Comparison of ENCODE assay signal across 18 cellular contexts in the genomic region with DNA sequence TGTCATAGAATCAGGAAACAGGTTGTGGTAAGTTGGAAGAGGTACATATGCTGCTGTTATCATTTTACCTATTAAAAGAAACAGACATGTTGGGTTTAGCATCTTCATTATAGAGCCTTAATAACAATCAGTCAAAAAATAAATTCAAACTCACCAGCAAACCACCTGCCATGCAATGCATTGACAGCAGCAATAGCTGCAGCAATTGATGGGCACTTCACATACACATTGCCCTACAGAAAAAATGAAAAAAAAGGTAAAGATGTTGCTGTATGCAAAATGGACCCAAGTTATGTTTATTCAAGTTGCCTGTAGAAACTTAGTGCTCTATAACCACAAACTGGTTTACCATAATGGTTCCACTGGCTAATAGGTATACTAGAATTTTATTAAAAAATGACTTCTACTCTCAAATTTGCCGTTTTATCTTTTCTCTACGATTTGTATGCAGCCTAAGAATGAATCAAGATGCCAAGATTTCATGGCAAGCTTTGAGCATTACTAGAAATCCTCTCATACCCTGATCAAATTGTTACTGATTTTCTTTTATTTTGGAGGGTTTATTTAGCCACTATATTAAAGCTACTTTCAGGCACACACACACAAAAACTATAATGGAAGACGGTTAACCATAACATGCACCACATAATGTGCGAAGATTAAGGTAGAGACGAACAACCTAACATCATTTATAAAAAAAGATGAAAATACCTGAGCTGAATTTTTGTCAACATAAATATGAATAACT. TPM values are rescaled to one million over a fixed set of nuclear protein-coding genes. Genes with fewer than 3 reads are reported as not detected.
DNase-seq lines count a peak whose midpoint lies in the region; ATAC-seq, FAIRE-seq and TF ChIP-seq lines count a peak whose summit lies in the region.
"Had no signal": no experiment of that assay in that cellular context is flagged by ENCODE, and none has a peak within 500 bp of the region (broad histone marks: within the 10 kb centered on the region; RNA-seq: fewer than 3 reads in every experiment).

No MANE protein-coding gene starts in this region.

- H3K27ac ChIP-seq in HepG2 (ENCODE audit: extremely low read length, insufficient read depth, low read length) (no peak overlapping the region), right lobe of liver (no peak overlapping the region)
- H3K27ac ChIP-seq: heart right ventricle had no signal

- DNase-seq in HepG2 (ENCODE audit: low spot score) = no peak
- DNase-seq in right lobe of liver = no peak
- no peak for DNase-seq in activated naive CD8-positive, alpha-beta T cell treated with anti-CD3 and anti-CD28 coated beads, Interleukin-2, amount 50 U/mL, for 24 hours
- DNase-seq in activated CD4-positive, alpha-beta T cell treated with anti-CD3 and anti-CD28 coated beads, Interleukin-2, amount 50 U/mL, for 1 hour = no peak
- no peak for DNase-seq in germinal center (ENCODE audit: low spot score)
- DNase-seq: activated CD4-positive, CD25-positive, alpha-beta regulatory T cell; activated effector memory CD4-positive, alpha-beta T cell treated with Interleukin-2 at 50 U/mL for 16 hours; amygdala; DMS53; GF-D8; heart right ventricle; left ventricle myocardium superior; NCI-H1436; NCI-H510A; posterior cingulate gyrus; SK-N-SH had no signal

- H4K20me1 ChIP-seq in HepG2 (ENCODE audit: insufficient read depth, low read length) = peaks cover 72% of the 10 kb centered on the region

- H3K4me3 Mint-ChIP-seq in activated naive CD8-positive, alpha-beta T cell treated with anti-CD3 and anti-CD28 coated beads, Interleukin-2, amount 50 U/mL, for 24 hours = no peak overlapping the region
- H3K4me3 Mint-ChIP-seq: stimulated activated memory B cell treated with anti-CD40 and anti-IgM and Interleukin-4, amounts not matched to agents 10 μg/mL and 1 μg/mL and 100 μg/mL, for 72 hours had no signal

- H3K4me3 ChIP-seq in HepG2 (replicated peaks in 1 of 3; ENCODE audit: insufficient read depth in 1 of 3, low read depth in 2 of 3, low read length in 3 of 3) = no peak overlapping the region
- no peak overlapping the region for H3K4me3 ChIP-seq in right lobe of liver
- H3K4me3 ChIP-seq: heart right ventricle had no signal

- H3K4me1 ChIP-seq in HepG2 (ENCODE audit: insufficient read depth, low read length) (peaks cover 15% of the 10 kb centered on the region), right lobe of liver (no peaks in the 10 kb centered on the region)

- peaks cover 77% of the 10 kb centered on the region for H3K36me3 Mint-ChIP-seq in activated naive CD8-positive, alpha-beta T cell treated with anti-CD3 and anti-CD28 coated beads, Interleukin-2, amount 50 U/mL, for 24 hours (ENCODE audit: low read depth)

- peaks cover 36% of the 10 kb centered on the region for H3K4me1 Mint-ChIP-seq in activated naive CD8-positive, alpha-beta T cell treated with anti-CD3 and anti-CD28 coated beads, Interleukin-2, amount 50 U/mL, for 24 hours

- no peak overlapping the region for H3K4me2 ChIP-seq in HepG2 (ENCODE audit: low read depth, low read length)
- H3K4me2 ChIP-seq: SK-N-SH had no signal

- TF ChIP-seq CTCF in HepG2 (CRISPR knock-in tag; IDR thresholded peaks at IDR 0.05) (no peak), right lobe of liver (IDR thresholded peaks at IDR 0.05) (no peak)

- TF ChIP-seq POLR2A in HepG2 (IDR thresholded peaks at IDR 0.05; ENCODE audit: insufficient read depth in 1 of 2, low read depth in 2 of 2, low read length in 2 of 2) (no peak; a peak in 2 of 4 replicates), right lobe of liver (IDR thresholded peaks at IDR 0.05) (no peak)

- H3K79me2 ChIP-seq in HepG2 (ENCODE audit: insufficient read depth, low read length) = peaks cover 36% of the 10 kb centered on the region

- no peak for TF ChIP-seq RAD21 in HepG2 (CRISPR knock-in tag; IDR thresholded peaks at IDR 0.05)

- ATAC-seq in HepG2 = no peak
- ATAC-seq in right lobe of liver = no peak
- ATAC-seq in activated naive CD8-positive, alpha-beta T cell treated with anti-CD3 and anti-CD28 coated beads, Interleukin-2, amount 50 U/mL, for 24 hours = no peak
- ATAC-seq in GM19324 (IDR thresholded peaks at IDR 0.05; ENCODE audit: low FRiP score, unreplicated experiment) = no peak
- ATAC-seq: heart right ventricle; left ventricle myocardium superior; stimulated activated memory B cell treated with anti-CD40 and anti-IgM and Interleukin-4, amounts not matched to agents 10 μg/mL and 1 μg/mL and 100 μg/mL, for 72 hours had no signal

- no peak overlapping the region for H2AFZ ChIP-seq in HepG2 (ENCODE audit: low read length)

- POLR2A ChIA-PET in HepG2 (lab: Yijun Ruan, JAX) = interaction anchor here (1.2 to 23.6 kb wide), 7 partner anchors 8 to 88 kb away, joined by 3 to 319 read pairs (median 21); a partner anchor contains a TSS

- H3K9ac ChIP-seq in HepG2 (ENCODE audit: insufficient read depth, low read depth, low read length) = no peak overlapping the region
- H3K9ac ChIP-seq: SK-N-SH had no signal

- CTCF ChIA-PET in HepG2 (lab: Yijun Ruan, JAX; ENCODE audit: low intra/inter-chr PET ratio, low total read pairs) = no interaction called here

- no peaks in the 10 kb centered on the region for H3K9me3 Mint-ChIP-seq in activated naive CD8-positive, alpha-beta T cell treated with anti-CD3 and anti-CD28 coated beads, Interleukin-2, amount 50 U/mL, for 24 hours
- H3K9me3 Mint-ChIP-seq: stimulated activated memory B cell treated with anti-CD40 and anti-IgM and Interleukin-4, amounts not matched to agents 10 μg/mL and 1 μg/mL and 100 μg/mL, for 72 hours had no signal

- WGBS in HepG2 (ENCODE audit: low lambda C conversion rate) = 96% methylated on average over 5 of the region's 5 CpGs
- 85% methylated on average over 5 of the region's 5 CpGs for WGBS in right lobe of liver (ENCODE audit: insufficient coverage, low coverage, low lambda C conversion rate, missing lambda C conversion rate)

- no peaks in the 10 kb centered on the region for H3K9me3 ChIP-seq in HepG2 (ENCODE audit: low read length)
- no peaks in the 10 kb centered on the region for H3K9me3 ChIP-seq in right lobe of liver
- H3K9me3 ChIP-seq: heart right ventricle, SK-N-SH had no signal

- H3K27ac Mint-ChIP-seq in activated naive CD8-positive, alpha-beta T cell treated with anti-CD3 and anti-CD28 coated beads, Interleukin-2, amount 50 U/mL, for 24 hours = peak overlapping the region; percentile 26

- no TSS peak for BruUV-seq in HepG2 (replicated peaks; lab: Mats Ljungman, UMichigan)

- no peaks in the 10 kb centered on the region for H3K27me3 Mint-ChIP-seq in activated naive CD8-positive, alpha-beta T cell treated with anti-CD3 and anti-CD28 coated beads, Interleukin-2, amount 50 U/mL, for 24 hours
- H3K27me3 Mint-ChIP-seq: stimulated activated memory B cell treated with anti-CD40 and anti-IgM and Interleukin-4, amounts not matched to agents 10 μg/mL and 1 μg/mL and 100 μg/mL, for 72 hours had no signal

- in situ Hi-C loops in HepG2 (cut with HindIII; ENCODE audit: extremely low pct_ligation_motif_present, low pct_unique_long_range_greater_than_20kb) = no loop called here

- no peak for FAIRE-seq in HepG2 (lab: Jason Lieb, UNC)

- TF ChIP-seq EP300 in HepG2 (IDR thresholded peaks at IDR 0.05; ENCODE audit: low read depth in 2 of 2, low read length in 2 of 2) (no peak), HepG2 (CRISPR knock-in tag; IDR thresholded peaks at IDR 0.05; ENCODE audit: borderline replicate concordance) (no peak)

- intact Hi-C loops in HepG2 (cut with micrococcal nuclease; ENCODE audit: unreplicated experiment) = no loop called here
- intact Hi-C loops in right lobe of liver (cut with DNase I) = loop anchor here in 1 of 2 donors (10.0 kb wide), 1 partner anchor 180 kb away; no protein-coding TSS in a partner anchor

- H3K36me3 ChIP-seq in HepG2 (replicated peaks in 1 of 2; ENCODE audit: control insufficient read depth in 1 of 2, insufficient read depth in 2 of 2, low read length in 2 of 2) = peaks cover 27 to 70% of the 10 kb centered on the region in 2 experiments
- H3K36me3 ChIP-seq in right lobe of liver = peaks cover 23 to 88% (median 51%) of the 10 kb centered on the region in 4 donors

- H3K27me3 ChIP-seq in HepG2 (ENCODE audit: control insufficient read depth in 1 of 2, insufficient read depth in 2 of 2, low read length in 2 of 2) (no peaks in the 10 kb centered on the region; a peak in 1 of 5 replicates), right lobe of liver (no peaks in the 10 kb centered on the region)
- H3K27me3 ChIP-seq: heart right ventricle had no signal

RNA-seq across cellular contexts. Expression of a gene that starts 5.5 kb away (rescaled TPM):
- total RNA-seq in HepG2 (2016; rRNA removed; fragmentation: Illumina TruSeq; extraction: Trizol) (636 and 726 TPM in 2 replicates), right lobe of liver (100 to 1,000 TPM in 2 of 6 experiments, 10 to 100 TPM in 4; 70.4 to 209 (median 84.8) TPM)
- total RNA-seq in HepG2 (2016; cell fraction: cytosol; rRNA removed; fragmentation: Illumina TruSeq; extraction: Trizol; ENCODE audit: low read depth) = 328 and 530 TPM in 2 replicates
- 687 and 846 TPM in 2 replicates for total RNA-seq in HepG2 (2016; cell fraction: insoluble cytoplasmic fraction; rRNA removed; fragmentation: Illumina TruSeq; extraction: Trizol)
- 460 and 632 TPM in 2 replicates for total RNA-seq in HepG2 (2016; cell fraction: membrane; rRNA removed; fragmentation: Illumina TruSeq; extraction: Trizol)
- total RNA-seq in HepG2 (2016; cell fraction: nucleus; rRNA removed; fragmentation: Illumina TruSeq; extraction: Trizol) = 223 and 226 TPM in 2 replicates
- 688 and 755 TPM in 2 replicates for polyA plus RNA-seq in HepG2 (2011; rRNA removed)
- polyA plus RNA-seq in HepG2 (2011; cell fraction: cytosol; rRNA removed) = 1,254 and 1,646 TPM in 2 replicates
- 503 and 546 TPM in 2 replicates for polyA plus RNA-seq in HepG2 (2011; cell fraction: nucleus; rRNA removed)
- 282 and 451 TPM in 2 replicates for polyA plus RNA-seq in HepG2 (2012)
- polyA plus RNA-seq in HepG2 (2016; cell fraction: cytosol; fragmentation: Illumina TruSeq; extraction: Trizol; ENCODE audit: low read depth) = 292 and 453 TPM in 2 replicates
- polyA plus RNA-seq in HepG2 (2016; cell fraction: insoluble cytoplasmic fraction; fragmentation: Illumina TruSeq; extraction: Trizol; ENCODE audit: low read depth) = 479 and 541 TPM in 2 replicates
- polyA plus RNA-seq in HepG2 (2016; cell fraction: membrane; fragmentation: Illumina TruSeq; extraction: Trizol; ENCODE audit: low read depth) = 317 and 387 TPM in 2 replicates
- 282 and 344 TPM in 2 replicates for polyA plus RNA-seq in HepG2 (2016; cell fraction: nucleus; fragmentation: Illumina TruSeq; extraction: Trizol; ENCODE audit: insufficient read depth, low read depth)
- polyA minus RNA-seq in HepG2 (2011; rRNA and poly(A)+ RNA removed; ENCODE audit: low replicate concordance) = 60.0 and 169 TPM in 2 replicates
- 79.8 and 108 TPM in 2 replicates for polyA minus RNA-seq in HepG2 (2011; cell fraction: cytosol; rRNA and poly(A)+ RNA removed)
- 30.8 and 37.7 TPM in 2 replicates for polyA minus RNA-seq in HepG2 (2011; cell fraction: nucleus; rRNA and poly(A)+ RNA removed)

RNA-seq across cellular contexts. Expression of a gene that starts 5.5 kb away (rescaled TPM):
- 88.1 and 94.4 TPM in 2 replicates for total RNA-seq in HepG2 (2016; rRNA removed; fragmentation: Illumina TruSeq; extraction: Trizol)
- total RNA-seq in HepG2 (2016; cell fraction: cytosol; rRNA removed; fragmentation: Illumina TruSeq; extraction: Trizol; ENCODE audit: low read depth) = 7.6 and 8.7 TPM in 2 replicates
- total RNA-seq in HepG2 (2016; cell fraction: insoluble cytoplasmic fraction; rRNA removed; fragmentation: Illumina TruSeq; extraction: Trizol) = 82.1 and 92.4 TPM in 2 replicates
- 25.4 and 28.4 TPM in 2 replicates for total RNA-seq in HepG2 (2016; cell fraction: membrane; rRNA removed; fragmentation: Illumina TruSeq; extraction: Trizol)
- total RNA-seq in HepG2 (2016; cell fraction: nucleus; rRNA removed; fragmentation: Illumina TruSeq; extraction: Trizol) = 45.9 and 47.9 TPM in 2 replicates
- 61.8 and 65.9 TPM in 2 replicates for polyA plus RNA-seq in HepG2 (2011; rRNA removed)
- polyA plus RNA-seq in HepG2 (2011; cell fraction: cytosol; rRNA removed) = 56.2 and 69.5 TPM in 2 replicates
- 70.7 and 72.8 TPM in 2 replicates for polyA plus RNA-seq in HepG2 (2011; cell fraction: nucleus; rRNA removed)
- polyA plus RNA-seq in HepG2 (2012) = 36.7 and 39.1 TPM in 2 replicates
- polyA plus RNA-seq in HepG2 (2016; cell fraction: cytosol; fragmentation: Illumina TruSeq; extraction: Trizol; ENCODE audit: low read depth) = 6.5 and 6.6 TPM in 2 replicates
- 86.7 and 90.3 TPM in 2 replicates for polyA plus RNA-seq in HepG2 (2016; cell fraction: insoluble cytoplasmic fraction; fragmentation: Illumina TruSeq; extraction: Trizol; ENCODE audit: low read depth)
- 16.6 and 16.9 TPM in 2 replicates for polyA plus RNA-seq in HepG2 (2016; cell fraction: membrane; fragmentation: Illumina TruSeq; extraction: Trizol; ENCODE audit: low read depth)
- 69.1 and 70.6 TPM in 2 replicates for polyA plus RNA-seq in HepG2 (2016; cell fraction: nucleus; fragmentation: Illumina TruSeq; extraction: Trizol; ENCODE audit: insufficient read depth, low read depth)
- polyA minus RNA-seq in HepG2 (2011; rRNA and poly(A)+ RNA removed; ENCODE audit: low replicate concordance) = 67.9 and 114 TPM in 2 replicates
- 23.0 and 27.1 TPM in 2 replicates for polyA minus RNA-seq in HepG2 (2011; cell fraction: cytosol; rRNA and poly(A)+ RNA removed)
- 20.9 and 23.7 TPM in 2 replicates for polyA minus RNA-seq in HepG2 (2011; cell fraction: nucleus; rRNA and poly(A)+ RNA removed)
- 10 to 100 TPM; 30.9 to 63.7 (median 44.3) TPM for total RNA-seq in right lobe of liver

RNA-seq across cellular contexts. Expression of a gene that starts 37.4 kb away (rescaled TPM):
- total RNA-seq in HepG2 (2016; rRNA removed; fragmentation: Illumina TruSeq; extraction: Trizol) (431 and 788 TPM in 2 replicates), right lobe of liver (100 to 1,000 TPM in 5 of 6 experiments, 10 to 100 TPM in 1; 86.4 to 166 (median 120) TPM)
- total RNA-seq in HepG2 (2016; cell fraction: cytosol; rRNA removed; fragmentation: Illumina TruSeq; extraction: Trizol; ENCODE audit: low read depth) = 862 and 1,011 TPM in 2 replicates
- total RNA-seq in HepG2 (2016; cell fraction: insoluble cytoplasmic fraction; rRNA removed; fragmentation: Illumina TruSeq; extraction: Trizol) = 445 and 791 TPM in 2 replicates
- total RNA-seq in HepG2 (2016; cell fraction: membrane; rRNA removed; fragmentation: Illumina TruSeq; extraction: Trizol) = 352 and 417 TPM in 2 replicates
- total RNA-seq in HepG2 (2016; cell fraction: nucleus; rRNA removed; fragmentation: Illumina TruSeq; extraction: Trizol) = 1,469 and 1,561 TPM in 2 replicates
- 859 and 920 TPM in 2 replicates for polyA plus RNA-seq in HepG2 (2011; rRNA removed)
- 89.0 and 133 TPM in 2 replicates for polyA plus RNA-seq in HepG2 (2011; cell fraction: cytosol; rRNA removed)
- 3,125 and 3,321 TPM in 2 replicates for polyA plus RNA-seq in HepG2 (2011; cell fraction: nucleus; rRNA removed)
- 867 and 961 TPM in 2 replicates for polyA plus RNA-seq in HepG2 (2012)
- polyA plus RNA-seq in HepG2 (2016; cell fraction: cytosol; fragmentation: Illumina TruSeq; extraction: Trizol; ENCODE audit: low read depth) = 47.3 and 51.7 TPM in 2 replicates
- polyA plus RNA-seq in HepG2 (2016; cell fraction: insoluble cytoplasmic fraction; fragmentation: Illumina TruSeq; extraction: Trizol; ENCODE audit: low read depth) = 339 and 360 TPM in 2 replicates
- polyA plus RNA-seq in HepG2 (2016; cell fraction: membrane; fragmentation: Illumina TruSeq; extraction: Trizol; ENCODE audit: low read depth) = 79.3 and 86.7 TPM in 2 replicates
- polyA plus RNA-seq in HepG2 (2016; cell fraction: nucleus; fragmentation: Illumina TruSeq; extraction: Trizol; ENCODE audit: insufficient read depth, low read depth) = 2,644 and 2,668 TPM in 2 replicates
- polyA minus RNA-seq in HepG2 (2011; rRNA and poly(A)+ RNA removed; ENCODE audit: low replicate concordance) = 166 and 263 TPM in 2 replicates
- 91.3 and 98.3 TPM in 2 replicates for polyA minus RNA-seq in HepG2 (2011; cell fraction: cytosol; rRNA and poly(A)+ RNA removed)
- 2,261 and 2,868 TPM in 2 replicates for polyA minus RNA-seq in HepG2 (2011; cell fraction: nucleus; rRNA and poly(A)+ RNA removed)

RNA-seq across cellular contexts. Expression of a gene that starts 40.0 kb away (rescaled TPM):
- total RNA-seq in HepG2 (2016; rRNA removed; fragmentation: Illumina TruSeq; extraction: Trizol) (431 and 439 TPM in 2 replicates), right lobe of liver (10 to 100 TPM; 35.5 to 72.0 (median 53.3) TPM)
- 101 and 106 TPM in 2 replicates for total RNA-seq in HepG2 (2016; cell fraction: cytosol; rRNA removed; fragmentation: Illumina TruSeq; extraction: Trizol; ENCODE audit: low read depth)
- 375 and 428 TPM in 2 replicates for total RNA-seq in HepG2 (2016; cell fraction: insoluble cytoplasmic fraction; rRNA removed; fragmentation: Illumina TruSeq; extraction: Trizol)
- 226 and 229 TPM in 2 replicates for total RNA-seq in HepG2 (2016; cell fraction: membrane; rRNA removed; fragmentation: Illumina TruSeq; extraction: Trizol)
- total RNA-seq in HepG2 (2016; cell fraction: nucleus; rRNA removed; fragmentation: Illumina TruSeq; extraction: Trizol) = 227 and 285 TPM in 2 replicates
- 369 and 408 TPM in 2 replicates for polyA plus RNA-seq in HepG2 (2011; rRNA removed)
- polyA plus RNA-seq in HepG2 (2011; cell fraction: cytosol; rRNA removed) = 458 and 619 TPM in 2 replicates
- 810 and 933 TPM in 2 replicates for polyA plus RNA-seq in HepG2 (2011; cell fraction: nucleus; rRNA removed)
- polyA plus RNA-seq in HepG2 (2012) = 457 and 478 TPM in 2 replicates
- polyA plus RNA-seq in HepG2 (2016; cell fraction: cytosol; fragmentation: Illumina TruSeq; extraction: Trizol; ENCODE audit: low read depth) = 121 and 137 TPM in 2 replicates
- 374 and 508 TPM in 2 replicates for polyA plus RNA-seq in HepG2 (2016; cell fraction: insoluble cytoplasmic fraction; fragmentation: Illumina TruSeq; extraction: Trizol; ENCODE audit: low read depth)
- 213 and 247 TPM in 2 replicates for polyA plus RNA-seq in HepG2 (2016; cell fraction: membrane; fragmentation: Illumina TruSeq; extraction: Trizol; ENCODE audit: low read depth)
- polyA plus RNA-seq in HepG2 (2016; cell fraction: nucleus; fragmentation: Illumina TruSeq; extraction: Trizol; ENCODE audit: insufficient read depth, low read depth) = 541 and 549 TPM in 2 replicates
- 283 and 707 TPM in 2 replicates for polyA minus RNA-seq in HepG2 (2011; rRNA and poly(A)+ RNA removed; ENCODE audit: low replicate concordance)
- 243 and 283 TPM in 2 replicates for polyA minus RNA-seq in HepG2 (2011; cell fraction: cytosol; rRNA and poly(A)+ RNA removed)
- 258 and 260 TPM in 2 replicates for polyA minus RNA-seq in HepG2 (2011; cell fraction: nucleus; rRNA and poly(A)+ RNA removed)

RNA-seq across cellular contexts. Expression of a gene that starts 40.0 kb away (rescaled TPM):
- total RNA-seq in HepG2 (2016; rRNA removed; fragmentation: Illumina TruSeq; extraction: Trizol) (104 and 111 TPM in 2 replicates), right lobe of liver (10 to 100 TPM; 13.3 to 32.8 (median 21.0) TPM)
- 14.8 and 16.3 TPM in 2 replicates for total RNA-seq in HepG2 (2016; cell fraction: cytosol; rRNA removed; fragmentation: Illumina TruSeq; extraction: Trizol; ENCODE audit: low read depth)
- total RNA-seq in HepG2 (2016; cell fraction: insoluble cytoplasmic fraction; rRNA removed; fragmentation: Illumina TruSeq; extraction: Trizol) = 99.0 and 104 TPM in 2 replicates
- 35.0 and 42.5 TPM in 2 replicates for total RNA-seq in HepG2 (2016; cell fraction: membrane; rRNA removed; fragmentation: Illumina TruSeq; extraction: Trizol)
- total RNA-seq in HepG2 (2016; cell fraction: nucleus; rRNA removed; fragmentation: Illumina TruSeq; extraction: Trizol) = 73.6 and 78.3 TPM in 2 replicates
- 84.9 and 97.9 TPM in 2 replicates for polyA plus RNA-seq in HepG2 (2011; rRNA removed)
- 68.6 and 77.9 TPM in 2 replicates for polyA plus RNA-seq in HepG2 (2011; cell fraction: cytosol; rRNA removed)
- 101 and 129 TPM in 2 replicates for polyA plus RNA-seq in HepG2 (2011; cell fraction: nucleus; rRNA removed)
- 41.4 and 42.7 TPM in 2 replicates for polyA plus RNA-seq in HepG2 (2012)
- 1.7 and 2.2 TPM in 2 replicates for polyA plus RNA-seq in HepG2 (2016; cell fraction: cytosol; fragmentation: Illumina TruSeq; extraction: Trizol; ENCODE audit: low read depth)
- polyA plus RNA-seq in HepG2 (2016; cell fraction: insoluble cytoplasmic fraction; fragmentation: Illumina TruSeq; extraction: Trizol; ENCODE audit: low read depth) = 58.1 and 68.5 TPM in 2 replicates
- 8.8 and 10.1 TPM in 2 replicates for polyA plus RNA-seq in HepG2 (2016; cell fraction: membrane; fragmentation: Illumina TruSeq; extraction: Trizol; ENCODE audit: low read depth)
- polyA plus RNA-seq in HepG2 (2016; cell fraction: nucleus; fragmentation: Illumina TruSeq; extraction: Trizol; ENCODE audit: insufficient read depth, low read depth) = 74.6 and 75.6 TPM in 2 replicates
- 373 and 464 TPM in 2 replicates for polyA minus RNA-seq in HepG2 (2011; rRNA and poly(A)+ RNA removed; ENCODE audit: low replicate concordance)
- polyA minus RNA-seq in HepG2 (2011; cell fraction: cytosol; rRNA and poly(A)+ RNA removed) = 67.4 and 80.5 TPM in 2 replicates
- polyA minus RNA-seq in HepG2 (2011; cell fraction: nucleus; rRNA and poly(A)+ RNA removed) = 128 and 140 TPM in 2 replicates
